ENCODE assay signal across 1 cellular context in the genomic region with DNA sequence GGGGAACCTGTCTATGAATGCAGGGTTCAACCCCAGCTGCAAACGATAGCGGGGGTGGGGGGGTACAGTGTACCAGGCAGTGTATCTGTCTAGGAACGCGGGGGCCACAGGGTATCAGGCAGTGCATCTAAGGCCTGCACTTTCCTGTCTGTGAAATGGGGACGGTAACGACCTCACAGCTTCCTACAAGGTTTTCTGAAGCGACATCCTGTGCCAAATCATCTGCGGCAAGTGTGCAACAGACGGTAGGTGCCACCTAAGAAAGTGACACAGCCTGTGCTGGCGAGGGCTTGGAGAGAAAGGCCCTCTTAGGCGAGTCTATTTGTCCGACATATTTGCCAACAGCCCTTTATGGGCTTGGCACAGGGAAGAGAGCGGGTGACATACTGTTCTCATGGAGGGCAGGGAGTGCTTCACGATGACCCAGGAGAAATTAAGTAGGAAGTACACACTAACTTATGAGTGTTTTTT.
TF ChIP-seq lines count a peak whose summit lies in the region.

No MANE protein-coding gene starts in this region.

TF ChIP-seq in HepG2, 621 proteins besides CTCF, POLR2A, EP300 and RAD21 (continued from another document):
- TF ChIP-seq, protein P1, sequence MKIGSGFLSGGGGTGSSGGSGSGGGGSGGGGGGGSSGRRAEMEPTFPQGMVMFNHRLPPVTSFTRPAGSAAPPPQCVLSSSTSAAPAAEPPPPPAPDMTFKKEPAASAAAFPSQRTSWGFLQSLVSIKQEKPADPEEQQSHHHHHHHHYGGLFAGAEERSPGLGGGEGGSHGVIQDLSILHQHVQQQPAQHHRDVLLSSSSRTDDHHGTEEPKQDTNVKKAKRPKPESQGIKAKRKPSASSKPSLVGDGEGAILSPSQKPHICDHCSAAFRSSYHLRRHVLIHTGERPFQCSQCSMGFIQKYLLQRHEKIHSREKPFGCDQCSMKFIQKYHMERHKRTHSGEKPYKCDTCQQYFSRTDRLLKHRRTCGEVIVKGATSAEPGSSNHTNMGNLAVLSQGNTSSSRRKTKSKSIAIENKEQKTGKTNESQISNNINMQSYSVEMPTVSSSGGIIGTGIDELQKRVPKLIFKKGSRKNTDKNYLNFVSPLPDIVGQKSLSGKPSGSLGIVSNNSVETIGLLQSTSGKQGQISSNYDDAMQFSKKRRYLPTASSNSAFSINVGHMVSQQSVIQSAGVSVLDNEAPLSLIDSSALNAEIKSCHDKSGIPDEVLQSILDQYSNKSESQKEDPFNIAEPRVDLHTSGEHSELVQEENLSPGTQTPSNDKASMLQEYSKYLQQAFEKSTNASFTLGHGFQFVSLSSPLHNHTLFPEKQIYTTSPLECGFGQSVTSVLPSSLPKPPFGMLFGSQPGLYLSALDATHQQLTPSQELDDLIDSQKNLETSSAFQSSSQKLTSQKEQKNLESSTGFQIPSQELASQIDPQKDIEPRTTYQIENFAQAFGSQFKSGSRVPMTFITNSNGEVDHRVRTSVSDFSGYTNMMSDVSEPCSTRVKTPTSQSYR (CRISPR knock-in tag; IDR thresholded peaks at IDR 0.05; ENCODE audit: borderline replicate concordance): no peak
- TF ChIP-seq SNAPC2 (CRISPR knock-in tag; IDR thresholded peaks at IDR 0.05) (no peak), SALL2 (CRISPR knock-in tag; IDR thresholded peaks at IDR 0.05) (no peak), MAF1 (CRISPR knock-in tag; IDR thresholded peaks at IDR 0.05; ENCODE audit: borderline replicate concordance) (no peak), ZBTB7B (CRISPR knock-in tag; IDR thresholded peaks at IDR 0.05) (peak; percentile 28; the same call in 1 of the 2 replicates), POLR2AphosphoS2 (IDR thresholded peaks at IDR 0.05; ENCODE audit: low read depth, low read length) (0 out of 2 replicates have a peak, but pooled peaks have one; percentile 23), SCMH1 (CRISPR knock-in tag; IDR thresholded peaks at IDR 0.05; ENCODE audit: borderline replicate concordance) (no peak), BHLHE40 (IDR thresholded peaks at IDR 0.05; ENCODE audit: low read length) (no peak), ELF1 (CRISPR knock-in tag; IDR thresholded peaks at IDR 0.05) (no peak), ZBTB38 (CRISPR knock-in tag; IDR thresholded peaks at IDR 0.05) (peak; percentile 78), ZNF451 (CRISPR knock-in tag; IDR thresholded peaks at IDR 0.05) (no peak), DPF2 (CRISPR knock-in tag; IDR thresholded peaks at IDR 0.05; ENCODE audit: borderline replicate concordance, low read depth) (no peak), KDM1A (CRISPR knock-in tag; IDR thresholded peaks at IDR 0.05) (0 out of 2 replicates have a peak, but pooled peaks have one; percentile 51), HOXA5 (CRISPR knock-in tag; IDR thresholded peaks at IDR 0.05) (no peak)
- TF ChIP-seq, protein P2, sequence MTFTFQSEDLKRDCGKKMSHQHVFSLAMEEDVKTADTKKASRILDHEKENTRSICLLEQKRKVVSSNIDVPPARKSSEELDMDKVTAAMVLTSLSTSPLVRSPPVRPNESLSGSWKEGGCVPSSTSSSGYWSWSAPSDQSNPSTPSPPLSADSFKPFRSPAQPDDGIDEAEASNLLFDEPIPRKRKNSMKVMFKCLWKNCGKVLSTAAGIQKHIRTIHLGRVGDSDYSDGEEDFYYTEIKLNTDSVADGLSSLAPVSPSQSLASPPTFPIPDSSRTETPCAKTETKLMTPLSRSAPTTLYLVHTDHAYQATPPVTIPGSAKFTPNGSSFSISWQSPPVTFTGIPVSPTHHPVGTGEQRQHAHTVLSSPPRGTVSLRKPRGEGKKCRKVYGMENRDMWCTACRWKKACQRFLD (CRISPR knock-in tag; IDR thresholded peaks at IDR 0.05; ENCODE audit: borderline replicate concordance): no peak
TF ChIP-seq in HepG2: peak in this region for 22.
